ENCODE assay signal across 17 cellular contexts in the genomic region with DNA sequence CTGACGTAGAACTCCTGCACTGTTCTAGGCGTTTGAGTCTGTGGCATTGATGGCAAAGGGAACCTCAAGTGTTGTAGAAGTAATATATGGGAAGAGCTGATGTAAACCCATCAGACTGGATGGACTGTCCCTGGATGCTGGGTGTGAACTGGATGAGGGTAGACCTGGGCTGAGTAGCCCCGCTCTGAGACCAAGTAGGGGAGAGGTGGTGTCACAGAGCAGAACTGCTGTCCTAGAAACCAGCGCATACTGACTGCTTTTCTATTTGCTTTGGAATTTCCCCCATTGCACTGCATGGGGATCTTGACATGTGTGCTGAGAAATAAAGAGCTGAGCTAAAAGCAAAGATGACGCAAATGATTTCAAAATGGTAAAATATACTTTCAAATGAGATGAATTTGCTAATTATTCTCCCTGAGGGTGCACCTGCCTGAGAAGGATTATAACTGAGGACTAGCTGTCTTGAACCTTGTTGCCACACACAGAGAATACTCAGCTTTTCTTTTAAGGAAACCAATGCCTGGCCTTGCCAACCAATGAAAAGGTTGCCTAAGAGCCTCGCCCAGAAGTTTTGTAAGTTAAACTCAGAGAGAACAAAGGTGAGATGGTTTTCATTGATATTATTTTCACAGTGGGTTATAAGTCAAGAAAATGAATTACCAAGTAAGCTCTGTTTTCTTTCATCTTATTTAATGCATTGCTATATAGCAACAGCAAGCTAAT. TPM values are rescaled to one million over a fixed set of nuclear protein-coding genes. Genes with fewer than 3 reads are reported as not detected.
DNase-seq lines count a peak whose midpoint lies in the region; ATAC-seq, FAIRE-seq and TF ChIP-seq lines count a peak whose summit lies in the region.
"Had no signal": no experiment of that assay in that cellular context is flagged by ENCODE, and none has a peak within 500 bp of the region (broad histone marks: within the 10 kb centered on the region; RNA-seq: fewer than 3 reads in every experiment).

No MANE protein-coding gene starts in this region.

- POLR2A ChIA-PET in MCF 10A (lab: Yijun Ruan, JAX) = interaction anchor here (0.6 to 1.0 kb wide), 4 partner anchors 11 to 286 kb away, joined by 3 to 7 read pairs (median 3); no protein-coding TSS in a partner anchor
- POLR2A ChIA-PET in PC-3 (lab: Charles Lee; ENCODE audit: unreplicated experiment) = no interaction called here

- DNase-seq in MCF 10A (ENCODE audit: unreplicated experiment) = peak; percentile 14
- DNase-seq in breast epithelium (ENCODE audit: low spot score in 2 of 2) = no peak
- peak; percentile 16 for DNase-seq in PC-3
- peak; percentile 29 for DNase-seq in small intestine
- DNase-seq in activated naive CD8-positive, alpha-beta T cell treated with anti-CD3 and anti-CD28 coated beads for 36 hours = no peak
- DNase-seq in D721Med (ENCODE audit: insufficient read length, low spot score) = no peak
- no peak for DNase-seq in ovary
- DNase-seq: ACHN, KBM-7, MG63, NCI-H2029, NCI-H446 treated with DMSO at 0.1 percent for 48 hours, NCI-H526 treated with DMSO at 0.1 percent for 48 hours, SHP77 treated with DMSO at 0.1 percent for 48 hours had no signal

- TF ChIP-seq CTCF in MCF 10A (IDR thresholded peaks at IDR 0.05; ENCODE audit: unreplicated experiment) (no peak), breast epithelium (IDR thresholded peaks at IDR 0.05) (no peak), PC-3 (conservative IDR thresholded peaks at IDR 0.05; ENCODE audit: low read depth, low read length) (no peak), D721Med (IDR thresholded peaks at IDR 0.05; ENCODE audit: insufficient read depth, missing control alignments) (no peak), ovary (IDR thresholded peaks at IDR 0.05) (no peak)

- ATAC-seq in PC-3 (no peak), esophagus mucosa (peak; percentile 84)
- ATAC-seq: Panc1 had no signal

- FAIRE-seq in small intestine (lab: Jason Lieb, UNC) = no peak
- no peak for FAIRE-seq in D721Med (lab: Jason Lieb, UNC)

- H3K27ac ChIP-seq in breast epithelium (no peak overlapping the region), PC-3 (ENCODE audit: low read length) (no peak overlapping the region), small intestine (ENCODE audit: low read depth in 1 of 2, low read length in 1 of 2) (no peak overlapping the region), ovary (no peak overlapping the region)
- H3K27ac ChIP-seq: 22Rv1 had no signal

- H3K36me3 ChIP-seq in breast epithelium = no peaks in the 10 kb centered on the region
- no peaks in the 10 kb centered on the region for H3K36me3 ChIP-seq in PC-3 (ENCODE audit: low read depth, low read length)
- H3K36me3 ChIP-seq in small intestine (ENCODE audit: control insufficient read depth in 2 of 2, insufficient read depth in 2 of 2, low read length in 2 of 2) = no peaks in the 10 kb centered on the region
- H3K36me3 ChIP-seq in ovary = no peaks in the 10 kb centered on the region
- H3K36me3 ChIP-seq: MG63 had no signal

- no peaks in the 10 kb centered on the region for H3K36me3 Mint-ChIP-seq in MCF 10A (ENCODE audit: insufficient read depth, unreplicated experiment)
- no peaks in the 10 kb centered on the region for H3K36me3 Mint-ChIP-seq in activated naive CD8-positive, alpha-beta T cell treated with anti-CD3 and anti-CD28 coated beads for 36 hours

- H2AFZ ChIP-seq in PC-3 (ENCODE audit: low read length) = no peak overlapping the region

- no peak overlapping the region for H3K4me3 ChIP-seq in breast epithelium
- no peak overlapping the region for H3K4me3 ChIP-seq in PC-3 (ENCODE audit: low read length)
- H3K4me3 ChIP-seq in small intestine (ENCODE audit: low read depth in 1 of 2, low read length in 2 of 2) = no peak overlapping the region
- no peak overlapping the region for H3K4me3 ChIP-seq in ovary
- H3K4me3 ChIP-seq: MG63 had no signal

- H3K27me3 ChIP-seq in breast epithelium (no peaks in the 10 kb centered on the region), PC-3 (ENCODE audit: low read length) (no peaks in the 10 kb centered on the region), small intestine (ENCODE audit: control insufficient read depth in 2 of 2, insufficient read depth in 2 of 2, low read length in 2 of 2) (no peaks in the 10 kb centered on the region), ovary (no peaks in the 10 kb centered on the region)
- H3K27me3 ChIP-seq: MG63 had no signal

- no peaks in the 10 kb centered on the region for H3F3A ChIP-seq in PC-3 (ENCODE audit: low read length, unreplicated experiment)

- no peak for TF ChIP-seq EP300 in ovary (IDR thresholded peaks at IDR 0.05)

- intact Hi-C loops in MCF 10A (cut with micrococcal nuclease) = no loop called here
- intact Hi-C loops in breast epithelium (cut with DNase I; ENCODE audit: low total_unique reads) = no loop called here
- intact Hi-C loops in PC-3 (cut with micrococcal nuclease) = no loop called here
- intact Hi-C loops in ovary (cut with DNase I) = no loop called here

- peaks cover 2% of the 10 kb centered on the region for H3K4me1 Mint-ChIP-seq in MCF 10A (ENCODE audit: insufficient read depth, unreplicated experiment)
- H3K4me1 Mint-ChIP-seq in activated naive CD8-positive, alpha-beta T cell treated with anti-CD3 and anti-CD28 coated beads for 36 hours = peaks cover 4% of the 10 kb centered on the region

- H3K4me1 ChIP-seq in breast epithelium (no peaks in the 10 kb centered on the region), PC-3 (ENCODE audit: insufficient read depth, low read length) (no peaks in the 10 kb centered on the region), small intestine (ENCODE audit: control insufficient read depth in 2 of 2, insufficient read depth in 1 of 2, low read depth in 1 of 2, low read length in 1 of 2) (no peaks in the 10 kb centered on the region), ovary (ENCODE audit: insufficient read depth) (no peaks in the 10 kb centered on the region)

- H3K9ac ChIP-seq in PC-3 (ENCODE audit: low read length) = no peak overlapping the region

- WGBS in small intestine, 3 donors = 75 to 82% (median 82%) methylated on average over 6 of the region's 6 CpGs
- 78 to 86% (median 83%) methylated on average over 6 of the region's 6 CpGs for WGBS in ovary, 3 donors

- BruUV-seq in MCF 10A (replicated peaks; lab: Mats Ljungman, UMichigan) (no TSS peak), PC-3 (replicated peaks; lab: Mats Ljungman, UMichigan) (no TSS peak)

- H3K9me3 Mint-ChIP-seq in MCF 10A (ENCODE audit: unreplicated experiment) = no peaks in the 10 kb centered on the region
- no peaks in the 10 kb centered on the region for H3K9me3 Mint-ChIP-seq in activated naive CD8-positive, alpha-beta T cell treated with anti-CD3 and anti-CD28 coated beads for 36 hours

- H3K4me3 Mint-ChIP-seq in MCF 10A (ENCODE audit: unreplicated experiment) = no peak overlapping the region
- H3K4me3 Mint-ChIP-seq in activated naive CD8-positive, alpha-beta T cell treated with anti-CD3 and anti-CD28 coated beads for 36 hours = no peak overlapping the region

- TF ChIP-seq POLR2A in breast epithelium (IDR thresholded peaks at IDR 0.05) (no peak), ovary (IDR thresholded peaks at IDR 0.05) (no peak)

- peaks cover 16% of the 10 kb centered on the region for H3K27me3 Mint-ChIP-seq in MCF 10A (ENCODE audit: insufficient read depth, unreplicated experiment)
- H3K27me3 Mint-ChIP-seq in activated naive CD8-positive, alpha-beta T cell treated with anti-CD3 and anti-CD28 coated beads for 36 hours = peaks cover 5% of the 10 kb centered on the region

- H3K79me2 ChIP-seq in PC-3 (ENCODE audit: low read length) = no peaks in the 10 kb centered on the region

- CTCF ChIA-PET in MCF 10A (lab: Yijun Ruan, JAX) (interaction anchor here (0.9 to 6.7 kb wide), 5 partner anchors 13 to 153 kb away, joined by 3 to 53 read pairs (median 8); no protein-coding TSS in a partner anchor), PC-3 (lab: Charles Lee) (no interaction called here)

- no peaks in the 10 kb centered on the region for H3K9me2 ChIP-seq in PC-3 (replicated peaks; ENCODE audit: low read length)

- H3K27ac Mint-ChIP-seq in MCF 10A (ENCODE audit: low read depth, unreplicated experiment) = no peak overlapping the region
- H3K27ac Mint-ChIP-seq in activated naive CD8-positive, alpha-beta T cell treated with anti-CD3 and anti-CD28 coated beads for 36 hours = no peak overlapping the region

- H3K4me2 ChIP-seq in PC-3 (ENCODE audit: low read length) = no peak overlapping the region

- H4K20me1 ChIP-seq in PC-3 (ENCODE audit: low read length) = no peaks in the 10 kb centered on the region

- H3K9me3 ChIP-seq in breast epithelium (no peaks in the 10 kb centered on the region), PC-3 (ENCODE audit: low read length) (no peaks in the 10 kb centered on the region), small intestine (ENCODE audit: control insufficient read depth, low read depth) (no peaks in the 10 kb centered on the region), ovary (no peaks in the 10 kb centered on the region)
- H3K9me3 ChIP-seq: MG63 had no signal

RNA-seq across cellular contexts. Expression of a gene that starts 44.8 kb away (rescaled TPM):
- total RNA-seq in MCF 10A (2022) (not detected in 2 replicates), breast epithelium (under 1 TPM; 0.29 to 0.48 (median 0.33) TPM), PC-3 (2014; rRNA removed) (0.17 and 0.26 TPM in 2 replicates), esophagus mucosa (not detected), ovary (under 1 TPM in 6 of 7 donors, not detected in 1; 0.12 to 0.78 (median 0.35) TPM)
- polyA plus RNA-seq in small intestine (under 1 TPM in 1 of 3 donors, not detected in 2; 0.42 TPM), ovary (under 1 TPM; 0.18 to 0.47 TPM)
- 1 to 10 TPM; 2.0 to 2.1 TPM for total RNA-seq in activated naive CD8-positive, alpha-beta T cell treated with anti-CD3 and anti-CD28 coated beads for 36 hours

Comparison
In these comparisons a context has a peak if more than half of its experiments do, and no peak if none do; other contexts are left out.
1. DNase-seq: peak in MCF 10A (single experiment), PC-3 (single experiment) and small intestine (single experiment); none in breast epithelium (0 of 2), activated naive CD8-positive, alpha-beta T cell treated with anti-CD3 and anti-CD28 coated beads for 36 hours (single experiment), D721Med (single experiment) and ovary (0 of 5).